Comparison of ENCODE assay signal across 29 cellular contexts in the genomic region with DNA sequence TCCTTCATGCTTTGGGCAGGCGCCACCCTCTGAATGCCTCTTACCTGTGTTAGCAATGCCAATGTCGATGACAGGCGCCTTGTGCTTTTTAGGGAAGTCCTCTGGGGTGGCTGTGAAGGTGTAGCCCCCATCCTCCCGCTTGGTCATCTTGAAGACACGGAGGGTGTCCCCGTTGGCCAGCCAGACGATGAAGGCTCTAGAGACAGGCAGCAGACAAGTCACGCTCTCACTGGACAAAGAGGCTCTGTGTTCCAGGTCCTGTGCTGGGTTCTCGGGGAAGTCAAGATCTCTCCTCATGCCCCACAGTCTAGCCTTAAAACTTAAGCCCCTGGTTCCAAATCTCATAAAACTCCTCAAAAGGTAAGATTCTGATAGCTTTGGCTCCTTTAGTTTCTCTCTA. TPM values are rescaled to one million over a fixed set of nuclear protein-coding genes. Genes with fewer than 3 reads are reported as not detected.
"Had no signal": no experiment of that assay in that cellular context is flagged by ENCODE, and none has a peak within 500 bp of the region (broad histone marks: within the 10 kb centered on the region; RNA-seq: fewer than 3 reads in every experiment).

No MANE protein-coding gene starts in this region.

- H3K27ac ChIP-seq: adrenal gland, breast epithelium, KMS-11, SK-N-MC had no signal

- DNase-seq: activated B cell treated with CpG ODN at 0.5 μM for 24 hours; activated CD4-positive, alpha-beta T cell treated with anti-CD3 and anti-CD28 coated beads for 1 hour; activated CD4-positive, alpha-beta T cell treated with anti-CD3 and anti-CD28 coated beads, Interleukin-2, amount 10 ng/mL, durations not matched to agents 24 days and 14 days; activated CD4-positive, alpha-beta T cell treated with anti-CD3 and anti-CD28 coated beads, Interleukin-2, amount 50 U/mL, for 48 hours; activated CD8-positive, alpha-beta memory T cell treated with anti-CD3 and anti-CD28 coated beads, Interleukin-2, amount 10 ng/mL, durations not matched to agents 7 days and 5 days; activated gamma-delta T cell; activated naive CD4-positive, alpha-beta T cell treated with anti-CD3 and anti-CD28 coated beads for 36 hours; activated T-cell treated with anti-CD3 and anti-CD28 coated beads, Interleukin-2, amount 50 U/mL, for 48 hours; NCI-H1092; NCI-H1417; NCI-H1930; NCI-H2107; NCI-H2171 treated with DMSO at 0.1 percent for 48 hours; NCI-H345; NCI-H510A treated with DMSO at 0.1 percent for 48 hours; NCI-H69; NK-92 treated with Interleukin-12 subunit alpha and Interleukin-12 subunit beta, amount 100 ng/mL, for 24 hours; SIG-M5; T-cell; T-helper 2 cell; T1000 had no signal

- H3K4me3 ChIP-seq: adrenal gland, breast epithelium, SK-N-MC had no signal

- H3K27me3 ChIP-seq: adrenal gland, breast epithelium had no signal

- ATAC-seq: activated CD8-positive, alpha-beta memory T cell treated with anti-CD3 and anti-CD28 coated beads, Interleukin-2, amount 10 ng/mL, durations not matched to agents 7 days and 5 days; activated T-helper 17 cell treated with anti-CD3 and anti-CD28 coated beads, Interleukin-2, amount 50 U/mL, for 72 hours; T-cell had no signal

- H3K9ac ChIP-seq: KMS-11 had no signal

- H3K4me2 ChIP-seq: KMS-11 had no signal

- FAIRE-seq: TTC549 had no signal

- H3K9me3 ChIP-seq: adrenal gland, breast epithelium had no signal

- H3K4me1 ChIP-seq: breast epithelium had no signal

RNA-seq across cellular contexts. Expression of a gene that starts 51.0 kb away (rescaled TPM):
- total RNA-seq: activated B cell treated with CpG ODN at 0.5 μM for 24 hours; activated CD4-positive, alpha-beta T cell treated with anti-CD3 and anti-CD28 coated beads, Interleukin-2, amount 10 ng/mL, durations not matched to agents 24 days and 14 days; activated CD8-positive, alpha-beta memory T cell treated with anti-CD3 and anti-CD28 coated beads, Interleukin-2, amount 10 ng/mL, durations not matched to agents 7 days and 5 days; activated T-helper 17 cell treated with anti-CD3 and anti-CD28 coated beads, Interleukin-2, amount 50 U/mL, for 72 hours; MCF 10A had no signal
- polyA plus RNA-seq: IgD-negative memory B cell had no signal
